In the genomic region with DNA sequence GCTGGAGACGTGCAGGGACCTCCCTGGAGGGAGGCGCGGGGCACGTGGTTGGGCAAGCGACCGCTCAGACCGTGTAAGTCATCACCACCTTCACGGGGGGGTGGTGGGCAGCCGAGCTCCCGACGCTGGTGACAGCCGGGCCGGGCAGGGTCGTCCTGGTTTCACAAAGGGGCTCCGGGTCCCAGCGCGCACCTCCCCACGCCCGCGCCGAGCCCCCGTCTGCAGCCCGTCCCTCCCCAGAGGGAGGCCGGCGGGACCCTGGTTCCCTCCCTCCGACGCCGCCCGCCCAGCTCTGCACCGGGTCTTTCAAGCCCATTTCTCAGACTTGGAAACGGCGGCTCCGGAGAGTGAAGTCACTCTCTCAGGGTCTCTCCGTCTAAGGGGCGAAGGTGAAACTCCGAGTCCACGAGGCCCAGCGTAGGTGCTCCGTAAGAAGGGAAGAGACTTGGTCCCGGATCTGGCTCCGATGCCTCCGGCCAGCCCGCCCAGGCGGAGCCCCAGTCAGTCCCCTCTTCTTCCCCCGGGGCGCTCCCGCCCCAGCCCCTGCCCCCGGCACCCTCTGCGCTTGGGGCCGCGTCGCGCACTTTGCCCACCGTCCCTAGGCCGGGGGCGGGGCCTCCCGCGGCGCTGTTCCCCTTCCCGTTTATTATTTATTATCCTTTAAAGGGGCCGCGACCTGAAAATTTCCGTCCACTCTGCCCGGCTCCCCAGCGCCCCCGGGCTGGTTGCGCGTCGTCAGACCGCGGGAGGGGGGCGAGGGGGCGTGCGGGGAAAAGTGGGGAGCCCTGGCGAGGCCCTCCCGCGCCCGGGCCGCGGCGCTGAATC, we compare ENCODE assay signal across 1 cellular context.
A peak's percentile ranks its signal among the peaks of the same experiment; 100 is the strongest.
TF ChIP-seq lines count a peak whose summit lies in the region.

No MANE protein-coding gene starts in this region.

TF ChIP-seq in HEK293, 187 proteins besides CTCF, POLR2A, EP300 and RAD21 (continued from another document):
- TF ChIP-seq SCRT2 (tag by site-specific recombination; IDR thresholded peaks at IDR 0.05), result no peak
- TF ChIP-seq, protein P1, sequence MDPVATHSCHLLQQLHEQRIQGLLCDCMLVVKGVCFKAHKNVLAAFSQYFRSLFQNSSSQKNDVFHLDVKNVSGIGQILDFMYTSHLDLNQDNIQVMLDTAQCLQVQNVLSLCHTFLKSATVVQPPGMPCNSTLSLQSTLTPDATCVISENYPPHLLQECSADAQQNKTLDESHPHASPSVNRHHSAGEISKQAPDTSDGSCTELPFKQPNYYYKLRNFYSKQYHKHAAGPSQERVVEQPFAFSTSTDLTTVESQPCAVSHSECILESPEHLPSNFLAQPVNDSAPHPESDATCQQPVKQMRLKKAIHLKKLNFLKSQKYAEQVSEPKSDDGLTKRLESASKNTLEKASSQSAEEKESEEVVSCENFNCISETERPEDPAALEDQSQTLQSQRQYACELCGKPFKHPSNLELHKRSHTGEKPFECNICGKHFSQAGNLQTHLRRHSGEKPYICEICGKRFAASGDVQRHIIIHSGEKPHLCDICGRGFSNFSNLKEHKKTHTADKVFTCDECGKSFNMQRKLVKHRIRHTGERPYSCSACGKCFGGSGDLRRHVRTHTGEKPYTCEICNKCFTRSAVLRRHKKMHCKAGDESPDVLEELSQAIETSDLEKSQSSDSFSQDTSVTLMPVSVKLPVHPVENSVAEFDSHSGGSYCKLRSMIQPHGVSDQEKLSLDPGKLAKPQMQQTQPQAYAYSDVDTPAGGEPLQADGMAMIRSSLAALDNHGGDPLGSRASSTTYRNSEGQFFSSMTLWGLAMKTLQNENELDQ (tag by site-specific recombination; IDR thresholded peaks at IDR 0.05; ENCODE audit: low read depth), result no peak
- 0 out of 2 replicates have a peak, but pooled peaks have one; percentile 58 for TF ChIP-seq ZNF324 (tag by site-specific recombination; IDR thresholded peaks at IDR 0.05)
- peak; percentile 46 for TF ChIP-seq ZNF629 (tag by site-specific recombination; IDR thresholded peaks at IDR 0.05)
- TF ChIP-seq ZNF391 (tag by site-specific recombination; IDR thresholded peaks at IDR 0.05; ENCODE audit: borderline replicate concordance, low read depth), result no peak
- peak; percentile 91 for TF ChIP-seq ZEB2 (tag by site-specific recombination; IDR thresholded peaks at IDR 0.05)
- TF ChIP-seq, protein P2, sequence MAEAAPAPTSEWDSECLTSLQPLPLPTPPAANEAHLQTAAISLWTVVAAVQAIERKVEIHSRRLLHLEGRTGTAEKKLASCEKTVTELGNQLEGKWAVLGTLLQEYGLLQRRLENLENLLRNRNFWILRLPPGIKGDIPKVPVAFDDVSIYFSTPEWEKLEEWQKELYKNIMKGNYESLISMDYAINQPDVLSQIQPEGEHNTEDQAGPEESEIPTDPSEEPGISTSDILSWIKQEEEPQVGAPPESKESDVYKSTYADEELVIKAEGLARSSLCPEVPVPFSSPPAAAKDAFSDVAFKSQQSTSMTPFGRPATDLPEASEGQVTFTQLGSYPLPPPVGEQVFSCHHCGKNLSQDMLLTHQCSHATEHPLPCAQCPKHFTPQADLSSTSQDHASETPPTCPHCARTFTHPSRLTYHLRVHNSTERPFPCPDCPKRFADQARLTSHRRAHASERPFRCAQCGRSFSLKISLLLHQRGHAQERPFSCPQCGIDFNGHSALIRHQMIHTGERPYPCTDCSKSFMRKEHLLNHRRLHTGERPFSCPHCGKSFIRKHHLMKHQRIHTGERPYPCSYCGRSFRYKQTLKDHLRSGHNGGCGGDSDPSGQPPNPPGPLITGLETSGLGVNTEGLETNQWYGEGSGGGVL (tag by site-specific recombination; IDR thresholded peaks at IDR 0.05), result peak; percentile 52
- TF ChIP-seq ZNF660 (tag by site-specific recombination; IDR thresholded peaks at IDR 0.05), result peak; percentile 71; the same call in 1 of the 2 replicates
- no peak; the same call in 1 of the 2 replicates for TF ChIP-seq KLF1 (tag by site-specific recombination; IDR thresholded peaks at IDR 0.05)
- TF ChIP-seq ZNF24 (tag by site-specific recombination; IDR thresholded peaks at IDR 0.05), result peak; percentile 69
- TF ChIP-seq, protein P3, sequence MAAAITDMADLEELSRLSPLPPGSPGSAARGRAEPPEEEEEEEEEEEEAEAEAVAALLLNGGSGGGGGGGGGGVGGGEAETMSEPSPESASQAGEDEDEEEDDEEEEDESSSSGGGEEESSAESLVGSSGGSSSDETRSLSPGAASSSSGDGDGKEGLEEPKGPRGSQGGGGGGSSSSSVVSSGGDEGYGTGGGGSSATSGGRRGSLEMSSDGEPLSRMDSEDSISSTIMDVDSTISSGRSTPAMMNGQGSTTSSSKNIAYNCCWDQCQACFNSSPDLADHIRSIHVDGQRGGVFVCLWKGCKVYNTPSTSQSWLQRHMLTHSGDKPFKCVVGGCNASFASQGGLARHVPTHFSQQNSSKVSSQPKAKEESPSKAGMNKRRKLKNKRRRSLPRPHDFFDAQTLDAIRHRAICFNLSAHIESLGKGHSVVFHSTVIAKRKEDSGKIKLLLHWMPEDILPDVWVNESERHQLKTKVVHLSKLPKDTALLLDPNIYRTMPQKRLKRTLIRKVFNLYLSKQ (tag by site-specific recombination; IDR thresholded peaks at IDR 0.05; ENCODE audit: borderline replicate concordance), result no peak
- TF ChIP-seq, protein P4, sequence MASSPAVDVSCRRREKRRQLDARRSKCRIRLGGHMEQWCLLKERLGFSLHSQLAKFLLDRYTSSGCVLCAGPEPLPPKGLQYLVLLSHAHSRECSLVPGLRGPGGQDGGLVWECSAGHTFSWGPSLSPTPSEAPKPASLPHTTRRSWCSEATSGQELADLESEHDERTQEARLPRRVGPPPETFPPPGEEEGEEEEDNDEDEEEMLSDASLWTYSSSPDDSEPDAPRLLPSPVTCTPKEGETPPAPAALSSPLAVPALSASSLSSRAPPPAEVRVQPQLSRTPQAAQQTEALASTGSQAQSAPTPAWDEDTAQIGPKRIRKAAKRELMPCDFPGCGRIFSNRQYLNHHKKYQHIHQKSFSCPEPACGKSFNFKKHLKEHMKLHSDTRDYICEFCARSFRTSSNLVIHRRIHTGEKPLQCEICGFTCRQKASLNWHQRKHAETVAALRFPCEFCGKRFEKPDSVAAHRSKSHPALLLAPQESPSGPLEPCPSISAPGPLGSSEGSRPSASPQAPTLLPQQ (tag by site-specific recombination; IDR thresholded peaks at IDR 0.05), result peak; percentile 51
- TF ChIP-seq KLF16 (tag by site-specific recombination; IDR thresholded peaks at IDR 0.05), result peak; percentile 61; the same call in 1 of the 2 replicates
- no peak for TF ChIP-seq ZNF561 (tag by site-specific recombination; IDR thresholded peaks at IDR 0.05; ENCODE audit: borderline replicate concordance)
- 0 out of 2 replicates have a peak, but pooled peaks have one; percentile 23 for TF ChIP-seq ZIC2 (tag by site-specific recombination; IDR thresholded peaks at IDR 0.05)
- TF ChIP-seq ZBTB8A (tag by site-specific recombination; IDR thresholded peaks at IDR 0.05), result peak; percentile 50
